ENCODE assay signal across 8 cellular contexts in the genomic region with DNA sequence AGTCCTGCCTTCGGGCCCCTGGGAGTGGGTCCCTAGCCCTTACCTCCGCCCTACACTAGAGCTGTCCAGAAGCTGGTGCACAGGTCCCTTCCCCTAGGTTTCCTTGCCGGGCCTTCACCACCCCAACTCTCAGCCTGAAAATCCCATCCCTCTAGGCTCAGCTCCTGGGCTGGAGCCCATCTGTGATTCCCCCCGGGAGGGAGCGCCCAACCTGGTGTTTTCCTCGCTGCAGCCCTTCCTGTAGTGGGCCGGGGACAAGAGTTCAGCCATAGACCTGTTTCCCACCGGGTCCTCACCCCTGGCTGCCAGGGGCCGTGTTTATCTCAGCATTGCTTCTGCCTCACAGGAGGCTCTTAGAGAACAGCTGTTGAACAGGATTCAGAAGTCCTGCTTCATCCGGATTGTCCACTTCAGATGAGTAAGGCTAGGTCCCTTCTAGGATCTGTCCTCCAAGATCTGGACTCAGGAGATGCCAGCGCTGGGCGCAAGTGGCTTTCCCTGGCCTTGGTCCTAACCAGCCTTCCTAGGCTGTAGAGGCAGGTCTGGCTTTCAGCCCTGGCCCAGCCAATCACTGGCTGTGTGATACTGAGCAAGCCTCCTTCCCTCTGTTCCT. TPM values are rescaled to one million over a fixed set of nuclear protein-coding genes. Genes with fewer than 3 reads are reported as not detected.
DNase-seq lines count a peak whose midpoint lies in the region; ATAC-seq and TF ChIP-seq lines count a peak whose summit lies in the region.

No MANE protein-coding gene starts in this region.

- no peaks in the 10 kb centered on the region for H3K9me3 Mint-ChIP-seq in CD4-positive, CD25-positive, alpha-beta regulatory T cell
- no peaks in the 10 kb centered on the region for H3K9me3 Mint-ChIP-seq in nephron

- H3K27ac Mint-ChIP-seq in CD4-positive, CD25-positive, alpha-beta regulatory T cell: peak overlapping the region; percentile 94 to 99 (median 95)
- peak overlapping the region; percentile 64 to 82 (median 79) for H3K27ac Mint-ChIP-seq in nephron

- peaks cover 4% of the 10 kb centered on the region for H3K36me3 Mint-ChIP-seq in CD4-positive, CD25-positive, alpha-beta regulatory T cell
- no peaks in the 10 kb centered on the region for H3K36me3 Mint-ChIP-seq in nephron (ENCODE audit: low read depth)

- H3K27me3 ChIP-seq in CD4-positive, CD25-positive, alpha-beta regulatory T cell (ENCODE audit: control insufficient read depth, insufficient read depth, low read length): no peaks in the 10 kb centered on the region
- no peaks in the 10 kb centered on the region for H3K27me3 ChIP-seq in endocrine pancreas (ENCODE audit: control insufficient read depth, insufficient read depth, low read length)

- peaks cover 63% of the 10 kb centered on the region for H3K4me1 ChIP-seq in CD4-positive, CD25-positive, alpha-beta regulatory T cell (ENCODE audit: control insufficient read depth, insufficient read depth, low read length, poor library complexity, severe bottlenecking)
- H3K4me1 ChIP-seq in endocrine pancreas (ENCODE audit: control insufficient read depth, insufficient read depth, low read length): no peaks in the 10 kb centered on the region

- ATAC-seq in CD4-positive, CD25-positive, alpha-beta regulatory T cell (ENCODE audit: low read depth in 2 of 2): no peak
- no peak for ATAC-seq in HG03095 (IDR thresholded peaks at IDR 0.05; ENCODE audit: unreplicated experiment)

- H3K9ac ChIP-seq in endocrine pancreas (ENCODE audit: control insufficient read depth, insufficient read depth, low read length): peak overlapping the region; percentile 77

- H3K27ac ChIP-seq in CD4-positive, CD25-positive, alpha-beta regulatory T cell (ENCODE audit: insufficient read depth, low read length, poor library complexity, severe bottlenecking): peak overlapping the region; percentile 71

- H3K9me3 ChIP-seq in CD4-positive, CD25-positive, alpha-beta regulatory T cell (ENCODE audit: control insufficient read depth in 2 of 2, low read length in 2 of 2): no peaks in the 10 kb centered on the region
- no peaks in the 10 kb centered on the region for H3K9me3 ChIP-seq in endocrine pancreas (ENCODE audit: control insufficient read depth, low read length)

- peaks cover 5 to 66% (median 52%) of the 10 kb centered on the region in 4 donors for H3K4me1 Mint-ChIP-seq in CD4-positive, CD25-positive, alpha-beta regulatory T cell
- H3K4me1 Mint-ChIP-seq in nephron: peaks cover 55% of the 10 kb centered on the region

- no peaks in the 10 kb centered on the region for H3K36me3 ChIP-seq in CD4-positive, CD25-positive, alpha-beta regulatory T cell (ENCODE audit: control insufficient read depth, insufficient read depth, low read length)
- H3K36me3 ChIP-seq in endocrine pancreas (ENCODE audit: control insufficient read depth, insufficient read depth, low read length): no peaks in the 10 kb centered on the region

- H3K4me3 ChIP-seq in CD4-positive, CD25-positive, alpha-beta regulatory T cell (ENCODE audit: low read depth, low read length): peak overlapping the region; percentile 78
- H3K4me3 ChIP-seq in endocrine pancreas (ENCODE audit: control insufficient read depth, insufficient read depth, low read length): peak overlapping the region; percentile 59

- no peak for DNase-seq in CD4-positive, CD25-positive, alpha-beta regulatory T cell
- DNase-seq in M059J (ENCODE audit: low read depth): peak; percentile 22
- no peak for DNase-seq in dedifferentiated amniotic fluid mesenchymal stem cell (ENCODE audit: extremely low spot score)
- DNase-seq in NCI-H774 (lab: John Stamatoyannopoulos, UW): no peak
- DNase-seq in SKM-1 treated with dmso at 0.1 percent for 144 hours (lab: John Stamatoyannopoulos, UW; ENCODE audit: unreplicated experiment): no peak

- H3K4me3 Mint-ChIP-seq in CD4-positive, CD25-positive, alpha-beta regulatory T cell: peak overlapping the region; percentile 98 to 99 (median 98)
- peak overlapping the region; percentile 95 to 96 (median 96) for H3K4me3 Mint-ChIP-seq in nephron

- H3K27me3 Mint-ChIP-seq in CD4-positive, CD25-positive, alpha-beta regulatory T cell: no peaks in the 10 kb centered on the region
- H3K27me3 Mint-ChIP-seq in nephron (ENCODE audit: low read depth): peaks cover 41% of the 10 kb centered on the region

- no peak for TF ChIP-seq CTCF in nephron (IDR thresholded peaks at IDR 0.05; ENCODE audit: unreplicated experiment in 3 of 3)

RNA-seq across cellular contexts. Expression of gene GLIPR2, which starts 1.0 kb away (rescaled TPM):
- 55.7 TPM for total RNA-seq in CD4-positive, CD25-positive, alpha-beta regulatory T cell
- 100 to 1,000 TPM; 106 to 175 (median 139) TPM for polyA plus RNA-seq in CD4-positive, CD25-positive, alpha-beta regulatory T cell
- total RNA-seq in M059J (2014; rRNA removed; shearing (Covaris generic)): 6.7 and 10.1 TPM in 2 replicates

RNA-seq across cellular contexts. Expression of gene CCIN, which starts 31.7 kb away (rescaled TPM):
- 1.4 TPM for total RNA-seq in CD4-positive, CD25-positive, alpha-beta regulatory T cell
- polyA plus RNA-seq in CD4-positive, CD25-positive, alpha-beta regulatory T cell: under 1 TPM in 1 of 4 donors, not detected in 3; 0.38 TPM
- total RNA-seq in M059J (2014; rRNA removed; shearing (Covaris generic)): 0.42 TPM in 1 of 2 replicates, not detected in the other

RNA-seq across cellular contexts. Expression of gene CLTA, which starts 53.2 kb away (rescaled TPM):
- 46.7 TPM for total RNA-seq in CD4-positive, CD25-positive, alpha-beta regulatory T cell
- 100 to 1,000 TPM; 152 to 175 (median 168) TPM for polyA plus RNA-seq in CD4-positive, CD25-positive, alpha-beta regulatory T cell
- total RNA-seq in M059J (2014; rRNA removed; shearing (Covaris generic)): 432 and 496 TPM in 2 replicates
